Comparison of ENCODE assay signal across 24 cellular contexts in genomic region chr2:216967889-216968288, GRCh38.
DNase-seq lines count a peak whose midpoint lies in the region; ATAC-seq and TF ChIP-seq lines count a peak whose summit lies in the region.
"Had no signal": no experiment of that assay in that cellular context is flagged by ENCODE, and none has a peak within 500 bp of the region (broad histone marks: within the 10 kb centered on the region; RNA-seq: fewer than 3 reads in every experiment).

No MANE protein-coding gene starts in this region.

- H3K36me3 ChIP-seq in left ventricle myocardium inferior (no peaks in the 10 kb centered on the region), right atrium auricular region (no peaks in the 10 kb centered on the region), BLaER1 (no peaks in the 10 kb centered on the region)
- H3K36me3 ChIP-seq in BLaER1 treated with 17β-estradiol and CSF1 and Interleukin-3, amounts not matched to agents 10 nM and 100 nM, result no peaks in the 10 kb centered on the region
- H3K36me3 ChIP-seq: BE2C had no signal

- H3K27me3 ChIP-seq in left ventricle myocardium inferior (ENCODE audit: low read depth) (no peaks in the 10 kb centered on the region), right atrium auricular region (no peaks in the 10 kb centered on the region), right cardiac atrium (ENCODE audit: control insufficient read depth, insufficient read depth) (no peaks in the 10 kb centered on the region), BLaER1 (no peaks in the 10 kb centered on the region)
- H3K27me3 ChIP-seq in BLaER1 treated with 17β-estradiol and CSF1 and Interleukin-3, amounts not matched to agents 10 nM and 100 nM, result no peaks in the 10 kb centered on the region
- H3K27me3 ChIP-seq: BE2C had no signal

- intact Hi-C loops in left ventricle myocardium inferior (cut with micrococcal nuclease), result no loop called here
- intact Hi-C loops in right cardiac atrium (cut with DNase I), result no loop called here
- intact Hi-C loops in Right ventricle myocardium superior (cut with DNase I), result no loop called here

- H3K9ac ChIP-seq in BLaER1, result no peak overlapping the region
- H3K9ac ChIP-seq in BLaER1 treated with 17β-estradiol and CSF1 and Interleukin-3, amounts not matched to agents 10 nM and 100 nM, result no peak overlapping the region

- H4K20me1 ChIP-seq in BLaER1, result no peaks in the 10 kb centered on the region
- no peaks in the 10 kb centered on the region for H4K20me1 ChIP-seq in BLaER1 treated with 17β-estradiol and CSF1 and Interleukin-3, amounts not matched to agents 10 nM and 100 nM

- DNase-seq in left ventricle myocardium inferior, result peak; percentile 38
- DNase-seq in right atrium auricular region (ENCODE audit: low spot score), result no peak
- peak in 2 of 3 donors; percentile 52 to 53 for DNase-seq in right cardiac atrium
- no peak for DNase-seq in Right ventricle myocardium superior
- DNase-seq in stimulated activated naive CD4-positive, alpha-beta T cell treated with Interleukin-2 at 50 U/mL for 16 hours (lab: John Stamatoyannopoulos, UW), result no peak
- DNase-seq: 8988T; ACHN; BE2C; C1 segment of cervical spinal cord; CD4-positive, alpha-beta memory T cell; CD4-positive, CD25-positive, alpha-beta regulatory T cell; CD8-positive, alpha-beta memory T cell; COR-L47; DMS 273 treated with DMSO at 0.1 percent for 48 hours; DMS153; DMS53; DMS79; DND-41; EL; GDM1 had no signal

- TF ChIP-seq CTCF in left ventricle myocardium inferior (IDR thresholded peaks at IDR 0.05; ENCODE audit: borderline replicate concordance) (no peak), right atrium auricular region (IDR thresholded peaks at IDR 0.05) (no peak)

- H3K27ac ChIP-seq in left ventricle myocardium inferior (replicated peaks), result no peak overlapping the region
- no peak overlapping the region for H3K27ac ChIP-seq in right atrium auricular region
- H3K27ac ChIP-seq in right cardiac atrium (ENCODE audit: low read length), result no peak overlapping the region
- no peak overlapping the region for H3K27ac ChIP-seq in BLaER1
- no peak overlapping the region for H3K27ac ChIP-seq in BLaER1 treated with 17β-estradiol and CSF1 and Interleukin-3, amounts not matched to agents 10 nM and 100 nM

- H3K4me3 ChIP-seq in left ventricle myocardium inferior, result no peak overlapping the region
- no peak overlapping the region for H3K4me3 ChIP-seq in right atrium auricular region
- no peak overlapping the region for H3K4me3 ChIP-seq in right cardiac atrium (ENCODE audit: low read length)
- no peak overlapping the region for H3K4me3 ChIP-seq in BLaER1
- H3K4me3 ChIP-seq in BLaER1 treated with 17β-estradiol and CSF1 and Interleukin-3, amounts not matched to agents 10 nM and 100 nM, result no peak overlapping the region
- H3K4me3 ChIP-seq: GM12878 had no signal

- peaks cover 5% of the 10 kb centered on the region for H3K9me3 ChIP-seq in left ventricle myocardium inferior (replicated peaks)
- H3K9me3 ChIP-seq in right atrium auricular region, result peaks cover 0 to 3% of the 10 kb centered on the region in 2 donors
- H3K9me3 ChIP-seq in right cardiac atrium (ENCODE audit: control insufficient read depth, low read length), result no peaks in the 10 kb centered on the region
- H3K9me3 ChIP-seq in BLaER1, result peaks cover 8% of the 10 kb centered on the region
- peaks cover 0 to 10% (median 5%) of the 10 kb centered on the region in 11 experiments; a peak in 12 of 22 replicates for H3K9me3 ChIP-seq in BLaER1 treated with 17β-estradiol and CSF1 and Interleukin-3, amounts not matched to agents 10 nM and 100 nM (replicated peaks in 1 of 11)
- H3K9me3 ChIP-seq: BE2C had no signal

- H3K4me1 ChIP-seq in left ventricle myocardium inferior, result peaks cover 17% of the 10 kb centered on the region
- H3K4me1 ChIP-seq in right atrium auricular region, result no peaks in the 10 kb centered on the region
- peaks cover 5% of the 10 kb centered on the region for H3K4me1 ChIP-seq in right cardiac atrium (ENCODE audit: control insufficient read depth, insufficient read depth, low read length)
- peaks cover 21% of the 10 kb centered on the region for H3K4me1 ChIP-seq in BLaER1
- peaks cover 0 to 21% (median 11%) of the 10 kb centered on the region in 10 experiments; a peak in 12 of 20 replicates for H3K4me1 ChIP-seq in BLaER1 treated with 17β-estradiol and CSF1 and Interleukin-3, amounts not matched to agents 10 nM and 100 nM
- H3K4me1 ChIP-seq: BE2C had no signal

- ATAC-seq in right cardiac atrium (no peak), Right ventricle myocardium superior (ENCODE audit: poor library complexity) (no peak), GM18868 (IDR thresholded peaks at IDR 0.05; ENCODE audit: unreplicated experiment) (no peak)
- ATAC-seq: GM12878 had no signal

- peak overlapping the region; percentile 59 for H3K4me2 ChIP-seq in BLaER1
- peak overlapping the region in 8 of 11 experiments; percentile 21 to 59 (median 50); a peak in 14 of 22 replicates for H3K4me2 ChIP-seq in BLaER1 treated with 17β-estradiol and CSF1 and Interleukin-3, amounts not matched to agents 10 nM and 100 nM

- 83% methylated on average over 1 of the region's 1 CpG for WGBS in right cardiac atrium

Comparison
In these comparisons a context has a peak if more than half of its experiments do, and no peak if none do; other contexts are left out.
1. DNase-seq: peak in left ventricle myocardium inferior (single experiment) and right cardiac atrium (2 of 3); none in right atrium auricular region (single experiment), Right ventricle myocardium superior (single experiment) and stimulated activated naive CD4-positive, alpha-beta T cell treated with Interleukin-2 at 50 U/mL for 16 hours (single experiment).